ENCODE assay signal across 19 cellular contexts in the genomic region with DNA sequence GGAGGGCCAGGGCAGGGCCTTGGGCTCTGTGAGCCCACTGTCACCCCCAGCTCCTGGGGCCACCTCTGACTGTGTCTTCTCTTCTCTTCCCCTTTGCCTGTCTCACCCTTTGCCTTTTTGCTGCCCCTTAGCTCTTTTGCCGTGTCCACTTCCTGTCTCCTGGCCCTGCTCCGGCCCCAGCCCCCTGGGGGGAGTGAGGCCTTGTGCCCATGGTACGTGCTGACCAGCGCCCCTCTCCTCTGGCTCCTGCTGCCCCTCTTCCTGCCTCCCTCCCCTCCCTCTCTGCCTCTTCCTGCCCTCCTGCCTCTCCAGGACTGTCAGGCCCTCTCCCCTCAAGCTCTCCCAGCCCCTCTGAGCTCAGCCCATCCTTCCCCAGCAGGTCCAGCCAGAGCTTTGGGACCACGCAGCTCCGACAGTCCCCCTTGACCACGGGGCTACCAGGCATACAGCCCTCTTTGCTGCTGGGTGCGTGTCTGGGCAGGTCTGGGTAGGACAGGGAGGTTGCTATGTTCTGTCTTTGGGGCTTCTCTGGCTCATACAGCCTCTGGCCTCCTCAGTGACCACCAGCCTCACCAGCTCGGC. TPM values are rescaled to one million over a fixed set of nuclear protein-coding genes. Genes with fewer than 3 reads are reported as not detected.
DNase-seq lines count a peak whose midpoint lies in the region; ATAC-seq, FAIRE-seq and TF ChIP-seq lines count a peak whose summit lies in the region.
"Had no signal": no experiment of that assay in that cellular context is flagged by ENCODE, and none has a peak within 500 bp of the region (broad histone marks: within the 10 kb centered on the region; RNA-seq: fewer than 3 reads in every experiment).

No MANE protein-coding gene starts in this region.

- dilution Hi-C loops in keratinocyte (cut with MboI; ENCODE audit: extremely low pct_ligation_motif_present, low sequenced_read_pairs) = no loop called here

- H3K9me3 ChIP-seq in keratinocyte (ENCODE audit: control insufficient read depth, low read depth, low read length) (no peaks in the 10 kb centered on the region), spleen (no peaks in the 10 kb centered on the region)

- DNase-seq in activated naive CD4-positive, alpha-beta T cell treated with anti-CD3 and anti-CD28 coated beads, Interleukin-2, amount 50 U/mL, for 72 hours (ENCODE audit: low spot score in 2 of 2) = no peak
- no peak for DNase-seq in activated naive CD4-positive, alpha-beta T cell treated with anti-CD3 and anti-CD28 coated beads, Interleukin-2, amount 50 U/mL, for 16 hours
- no peak for DNase-seq in RWPE1 (ENCODE audit: low spot score)
- no peak for DNase-seq in keratinocyte (ENCODE audit: low read depth, low spot score)
- DNase-seq in spleen = peak; percentile 64
- no peak for DNase-seq in Ammon's horn (ENCODE audit: low spot score)
- no peak for DNase-seq in GM12892 (ENCODE audit: insufficient read length)
- DNase-seq: CD4-positive, alpha-beta T cell; DMS153; GDM1; NCI-H1048; NCI-H146; NCI-H2029 treated with DMSO at 0.1 percent for 48 hours; Right ventricle myocardium superior had no signal

- no peak for TF ChIP-seq CTCF in RWPE1 (conservative IDR thresholded peaks at IDR 0.05; ENCODE audit: low read depth)
- TF ChIP-seq CTCF in keratinocyte (optimal IDR thresholded peaks at IDR 0.05 in 1 of 3, IDR thresholded peaks at IDR 0.05 in 1 of 3, conservative IDR thresholded peaks at IDR 0.05 in 1 of 3; ENCODE audit: extremely low read depth in 1 of 3, insufficient read depth in 2 of 3, low read length in 3 of 3) = no peak
- no peak for TF ChIP-seq CTCF in spleen (IDR thresholded peaks at IDR 0.05 in 8 of 11, conservative IDR thresholded peaks at IDR 0.05 in 3 of 11)

- intact Hi-C loops in spleen (cut with DNase I; ENCODE audit: low total_unique reads) = no loop called here

- peaks cover 0 to 8% of the 10 kb centered on the region in 2 experiments for H3K36me3 ChIP-seq in keratinocyte (ENCODE audit: control insufficient read depth in 2 of 2, extremely low read depth in 1 of 2, insufficient read depth in 2 of 2, low read length in 2 of 2)
- H3K36me3 ChIP-seq in spleen = peaks cover 0 to 28% (median 16%) of the 10 kb centered on the region in 6 donors

- H3K27me3 ChIP-seq in keratinocyte (ENCODE audit: control insufficient read depth, extremely low read depth, insufficient read depth, low read length) (peaks cover 11% of the 10 kb centered on the region), spleen (replicated peaks in 1 of 7) (peaks cover 0 to 18% (median 0%) of the 10 kb centered on the region in 7 donors)

- H3K9me1 ChIP-seq in keratinocyte (ENCODE audit: control insufficient read depth, extremely low read depth, insufficient read depth, low read length) = no peaks in the 10 kb centered on the region

- WGBS in spleen, 5 donors = 71 to 85% (median 77%) methylated on average over 9 of the region's 9 CpGs

- H3K27ac ChIP-seq in RWPE1 (peak overlapping the region; percentile 11; the same call in 1 of the 2 replicates), keratinocyte (ENCODE audit: control insufficient read depth, insufficient read depth, low read length) (no peak overlapping the region), spleen (no peak overlapping the region)

- H3K4me1 ChIP-seq in keratinocyte (ENCODE audit: control insufficient read depth, extremely low read depth, insufficient read depth, low read length) = peaks cover 11% of the 10 kb centered on the region
- H3K4me1 ChIP-seq in spleen = peaks cover 8 to 26% (median 16%) of the 10 kb centered on the region in 6 donors

- no peaks in the 10 kb centered on the region for H3K36me3 Mint-ChIP-seq in activated naive CD4-positive, alpha-beta T cell treated with anti-CD3 and anti-CD28 coated beads, Interleukin-2, amount 50 U/mL, for 72 hours

- CTCF ChIA-PET in RWPE1 (lab: Yijun Ruan, JAX) = interaction anchor here (0.6 to 1.3 kb wide), 3 partner anchors 33 to 335 kb away, joined by 3 to 4 read pairs (median 3); no protein-coding TSS in a partner anchor

- no peak for ATAC-seq in activated naive CD4-positive, alpha-beta T cell treated with anti-CD3 and anti-CD28 coated beads, Interleukin-2, amount 50 U/mL, for 72 hours
- ATAC-seq in HG02798 (IDR thresholded peaks at IDR 0.05; ENCODE audit: poor library complexity, unreplicated experiment) = no peak
- ATAC-seq: GM23338, HepG2, Panc1 had no signal

- TF ChIP-seq POLR2A in spleen (IDR thresholded peaks at IDR 0.05) (no peak), GM12892 (IDR thresholded peaks at IDR 0.05; ENCODE audit: low read depth, low read length) (no peak)

- POLR2A ChIA-PET in RWPE1 (lab: Yijun Ruan, JAX; ENCODE audit: low non-redundant PET) = no interaction called here

- H3K79me2 ChIP-seq in keratinocyte (ENCODE audit: control insufficient read depth, insufficient read depth, low read length) = no peaks in the 10 kb centered on the region

- H3K4me3 ChIP-seq in keratinocyte (ENCODE audit: control insufficient read depth in 2 of 3, extremely low read depth in 1 of 3, insufficient read depth in 2 of 3, low read depth in 1 of 3, low read length in 3 of 3) = no peak overlapping the region
- H3K4me3 ChIP-seq in spleen = no peak overlapping the region
- H3K4me3 ChIP-seq: GM23338 had no signal

- H3K27ac Mint-ChIP-seq in activated naive CD4-positive, alpha-beta T cell treated with anti-CD3 and anti-CD28 coated beads, Interleukin-2, amount 50 U/mL, for 72 hours = peak overlapping the region; percentile 49 to 90
- H3K27ac Mint-ChIP-seq: CD4-positive, alpha-beta T cell; GM23338 had no signal

- no peak overlapping the region for H2AFZ ChIP-seq in keratinocyte (ENCODE audit: control insufficient read depth, low read length)
- H2AFZ ChIP-seq: GM23338 had no signal

- H3K9ac ChIP-seq in keratinocyte (ENCODE audit: control insufficient read depth, extremely low read depth, insufficient read depth, low read length) = no peak overlapping the region

- H4K20me1 ChIP-seq in keratinocyte (ENCODE audit: control insufficient read depth, extremely low read depth, insufficient read depth, low read length) = no peaks in the 10 kb centered on the region

- peak overlapping the region; percentile 8 for H3K4me2 ChIP-seq in keratinocyte (ENCODE audit: control insufficient read depth, extremely low read depth, insufficient read depth, low read depth, low read length)
- H3K4me2 ChIP-seq: GM23338 had no signal

- FAIRE-seq in keratinocyte (lab: Jason Lieb, UNC) (no peak), GM12892 (lab: Jason Lieb, UNC) (no peak)
- FAIRE-seq: GM19239, HepG2 had no signal

- no peaks in the 10 kb centered on the region for H3K9me3 Mint-ChIP-seq in activated naive CD4-positive, alpha-beta T cell treated with anti-CD3 and anti-CD28 coated beads, Interleukin-2, amount 50 U/mL, for 72 hours
- H3K9me3 Mint-ChIP-seq: CD4-positive, alpha-beta T cell had no signal

RNA-seq across cellular contexts. Expression of gene TMEM258, which starts 11.7 kb away (rescaled TPM):
- 100 to 1,000 TPM; 145 to 153 TPM for total RNA-seq in activated naive CD4-positive, alpha-beta T cell treated with anti-CD3 and anti-CD28 coated beads, Interleukin-2, amount 50 U/mL, for 72 hours
- 188 to 324 TPM (median 249 TPM) in 3 replicates for polyA plus RNA-seq in keratinocyte
- 8.9 TPM for polyA plus RNA-seq in keratinocyte (2011; ENCODE audit: low read depth)
- polyA plus RNA-seq in keratinocyte (2011; cell fraction: cytosol; rRNA removed) = 175 and 222 TPM in 2 replicates
- polyA plus RNA-seq in keratinocyte (2011; cell fraction: nucleus; rRNA removed) = 55.4 and 64.3 TPM in 2 replicates
- polyA plus RNA-seq in keratinocyte (2012; ENCODE audit: low replicate concordance) = 256 and 286 TPM in 2 replicates
- polyA minus RNA-seq in keratinocyte = 95.2 to 174 TPM (median 118 TPM) in 3 replicates
- 161 TPM for polyA minus RNA-seq in keratinocyte (2011; cell fraction: cytosol; rRNA and poly(A)+ RNA removed)
- 21.3 and 21.8 TPM in 2 replicates for polyA minus RNA-seq in keratinocyte (2011; cell fraction: nucleus; rRNA and poly(A)+ RNA removed)
- total RNA-seq in spleen = 10 to 100 TPM; 52.4 to 85.2 (median 62.0) TPM
- polyA plus RNA-seq in spleen = 100 to 1,000 TPM; 122 to 185 (median 125) TPM
- 285 TPM for polyA plus RNA-seq in GM12892 (2012; ENCODE audit: missing spikeins)

RNA-seq across cellular contexts. Expression of gene FEN1, which starts 12.0 kb away (rescaled TPM):
- 100 to 1,000 TPM in 1 of 2 donors, 10 to 100 TPM in 1; 80.5 to 104 TPM for total RNA-seq in activated naive CD4-positive, alpha-beta T cell treated with anti-CD3 and anti-CD28 coated beads, Interleukin-2, amount 50 U/mL, for 72 hours
- polyA plus RNA-seq in keratinocyte (10.0 to 26.7 TPM (median 25.8 TPM) in 3 replicates), spleen (10 to 100 TPM in 2 of 3 donors, 1 to 10 TPM in 1; 7.3 to 16.7 (median 15.9) TPM)
- 7.0 TPM for polyA plus RNA-seq in keratinocyte (2011; ENCODE audit: low read depth)
- 8.0 and 9.4 TPM in 2 replicates for polyA plus RNA-seq in keratinocyte (2011; cell fraction: cytosol; rRNA removed)
- 10.1 and 10.5 TPM in 2 replicates for polyA plus RNA-seq in keratinocyte (2011; cell fraction: nucleus; rRNA removed)
- 5.0 and 29.4 TPM in 2 replicates for polyA plus RNA-seq in keratinocyte (2012; ENCODE audit: low replicate concordance)
- 10.8 to 24.8 TPM (median 19.8 TPM) in 3 replicates for polyA minus RNA-seq in keratinocyte
- 8.6 TPM for polyA minus RNA-seq in keratinocyte (2011; cell fraction: cytosol; rRNA and poly(A)+ RNA removed)
- 8.4 and 9.7 TPM in 2 replicates for polyA minus RNA-seq in keratinocyte (2011; cell fraction: nucleus; rRNA and poly(A)+ RNA removed)
- total RNA-seq in spleen = 10 to 100 TPM in 5 of 7 donors, 1 to 10 TPM in 2; 8.9 to 17.2 (median 14.8) TPM
- polyA plus RNA-seq in GM12892 (2012; ENCODE audit: missing spikeins) = 76.2 TPM

RNA-seq across cellular contexts. Expression of gene MYRF, which starts 28.2 kb away (rescaled TPM):
- 1 to 10 TPM in 1 of 2 donors, under 1 TPM in 1; 0.93 to 1.6 TPM for total RNA-seq in activated naive CD4-positive, alpha-beta T cell treated with anti-CD3 and anti-CD28 coated beads, Interleukin-2, amount 50 U/mL, for 72 hours
- polyA plus RNA-seq in keratinocyte (0.14 to 0.24 TPM (median 0.24 TPM) in 3 replicates), spleen (under 1 TPM; 0.15 to 0.50 (median 0.45) TPM)
- 0.07 TPM for polyA plus RNA-seq in keratinocyte (2011; ENCODE audit: low read depth)
- 0.13 and 0.17 TPM in 2 replicates for polyA plus RNA-seq in keratinocyte (2011; cell fraction: cytosol; rRNA removed)
- polyA plus RNA-seq in keratinocyte (2011; cell fraction: nucleus; rRNA removed) = 0.50 and 0.79 TPM in 2 replicates
- polyA plus RNA-seq in keratinocyte (2012; ENCODE audit: low replicate concordance) = 0.24 and 0.39 TPM in 2 replicates
- polyA minus RNA-seq in keratinocyte = 0.19 to 1.1 TPM (median 0.20 TPM) in 3 replicates
- 0.96 TPM for polyA minus RNA-seq in keratinocyte (2011; cell fraction: cytosol; rRNA and poly(A)+ RNA removed)
- 0.47 and 0.53 TPM in 2 replicates for polyA minus RNA-seq in keratinocyte (2011; cell fraction: nucleus; rRNA and poly(A)+ RNA removed)
- total RNA-seq in spleen = 1 to 10 TPM in 1 of 7 donors, under 1 TPM in 6; 0.32 to 1.5 (median 0.79) TPM
- 2.2 TPM for polyA plus RNA-seq in GM12892 (2012; ENCODE audit: missing spikeins)

RNA-seq across cellular contexts. Expression of gene FADS1, which starts 36.1 kb away (rescaled TPM):
- total RNA-seq in activated naive CD4-positive, alpha-beta T cell treated with anti-CD3 and anti-CD28 coated beads, Interleukin-2, amount 50 U/mL, for 72 hours = 10 to 100 TPM; 16.1 to 28.9 TPM
- 19.0 to 34.0 TPM (median 32.0 TPM) in 3 replicates for polyA plus RNA-seq in keratinocyte
- polyA plus RNA-seq in keratinocyte (2011; ENCODE audit: low read depth) = 1.1 TPM
- polyA plus RNA-seq in keratinocyte (2011; cell fraction: cytosol; rRNA removed) = 12.4 and 14.9 TPM in 2 replicates
- polyA plus RNA-seq in keratinocyte (2011; cell fraction: nucleus; rRNA removed) = 13.5 and 15.2 TPM in 2 replicates
- 1.1 and 21.8 TPM in 2 replicates for polyA plus RNA-seq in keratinocyte (2012; ENCODE audit: low replicate concordance)
- 25.3 to 40.2 TPM (median 32.8 TPM) in 3 replicates for polyA minus RNA-seq in keratinocyte
- polyA minus RNA-seq in keratinocyte (2011; cell fraction: cytosol; rRNA and poly(A)+ RNA removed) = 24.4 TPM
- polyA minus RNA-seq in keratinocyte (2011; cell fraction: nucleus; rRNA and poly(A)+ RNA removed) = 14.0 and 19.5 TPM in 2 replicates
- 10 to 100 TPM in 6 of 7 donors, 1 to 10 TPM in 1; 8.6 to 25.6 (median 12.9) TPM for total RNA-seq in spleen
- 1 to 10 TPM; 2.2 to 6.7 (median 3.3) TPM for polyA plus RNA-seq in spleen
- polyA plus RNA-seq in GM12892 (2012; ENCODE audit: missing spikeins) = 17.8 TPM

RNA-seq across cellular contexts. Expression of gene FADS2, which starts 47.4 kb away (rescaled TPM):
- 10 to 100 TPM; 42.6 to 55.1 TPM for total RNA-seq in activated naive CD4-positive, alpha-beta T cell treated with anti-CD3 and anti-CD28 coated beads, Interleukin-2, amount 50 U/mL, for 72 hours
- polyA plus RNA-seq in keratinocyte = 175 to 319 TPM (median 196 TPM) in 3 replicates
- 1.8 TPM for polyA plus RNA-seq in keratinocyte (2011; ENCODE audit: low read depth)
- polyA plus RNA-seq in keratinocyte (2011; cell fraction: cytosol; rRNA removed) = 110 and 129 TPM in 2 replicates
- 233 and 240 TPM in 2 replicates for polyA plus RNA-seq in keratinocyte (2011; cell fraction: nucleus; rRNA removed)
- 5.2 and 239 TPM in 2 replicates for polyA plus RNA-seq in keratinocyte (2012; ENCODE audit: low replicate concordance)
- 429 to 676 TPM (median 455 TPM) in 3 replicates for polyA minus RNA-seq in keratinocyte
- polyA minus RNA-seq in keratinocyte (2011; cell fraction: cytosol; rRNA and poly(A)+ RNA removed) = 153 TPM
- polyA minus RNA-seq in keratinocyte (2011; cell fraction: nucleus; rRNA and poly(A)+ RNA removed) = 130 and 142 TPM in 2 replicates
- 10 to 100 TPM in 5 of 7 donors, 1 to 10 TPM in 2; 2.8 to 20.6 (median 11.1) TPM for total RNA-seq in spleen
- polyA plus RNA-seq in spleen = 10 to 100 TPM in 2 of 3 donors, 1 to 10 TPM in 1; 5.5 to 16.8 (median 14.6) TPM
- 82.0 TPM for polyA plus RNA-seq in GM12892 (2012; ENCODE audit: missing spikeins)

Comparison
In these comparisons a context has a peak if more than half of its experiments do, and no peak if none do; other contexts are left out.
1. RNA of gene FEN1, which starts 12.0 kb away (total RNA-seq): 80.5 to 104 TPM in activated naive CD4-positive, alpha-beta T cell treated with anti-CD3 and anti-CD28 coated beads, Interleukin-2, amount 50 U/mL, for 72 hours; 8.9 to 17.2 TPM in spleen; every median in the first group is over 4 times any median in the second.